ENCODE assay signal across 10 cellular contexts in genomic region chr9:106286249-106286648, GRCh38.
DNase-seq lines count a peak whose midpoint lies in the region; ATAC-seq and TF ChIP-seq lines count a peak whose summit lies in the region.
"Had no signal": no experiment of that assay in that cellular context is flagged by ENCODE, and none has a peak within 500 bp of the region (broad histone marks: within the 10 kb centered on the region; RNA-seq: fewer than 3 reads in every experiment).

No MANE protein-coding gene starts in this region.

- no peak overlapping the region for H3K27ac Mint-ChIP-seq in osteocyte (ENCODE audit: unreplicated experiment)
- H3K27ac Mint-ChIP-seq: stimulated activated naive CD8-positive, alpha-beta T cell treated with anti-CD3 and anti-CD28 coated beads, Interleukin-15, amount 100 ng/mL, for 72 hours had no signal

- DNase-seq in GM12865 (ENCODE audit: low read depth) (no peak), NCI-H1436 treated with DMSO at 0.1 percent for 48 hours (lab: John Stamatoyannopoulos, UW) (peak; percentile 29), choroid plexus epithelial cell (ENCODE audit: low read depth) (no peak), osteocyte (ENCODE audit: extremely low spot score, unreplicated experiment) (no peak), T-helper 9 cell (no peak), esophagus muscularis mucosa (ENCODE audit: extremely low spot score) (no peak)
- DNase-seq: dermis blood vessel endothelial cell; stimulated activated naive CD8-positive, alpha-beta T cell treated with anti-CD3 and anti-CD28 coated beads, Interleukin-15, amount 100 ng/mL, for 72 hours had no signal

- no peak for TF ChIP-seq POLR2A in esophagus muscularis mucosa (IDR thresholded peaks at IDR 0.05; ENCODE audit: low read depth)

- TF ChIP-seq EP300 in esophagus muscularis mucosa (IDR thresholded peaks at IDR 0.05): no peak

- H3K4me1 ChIP-seq in esophagus muscularis mucosa: peaks cover 5 to 17% (median 9%) of the 10 kb centered on the region in 4 donors

- H3K36me3 Mint-ChIP-seq in osteocyte (ENCODE audit: unreplicated experiment): no peaks in the 10 kb centered on the region

- intact Hi-C loops in esophagus muscularis mucosa (cut with DNase I): no loop called here

- H3K9me3 Mint-ChIP-seq in osteocyte (ENCODE audit: unreplicated experiment): no peaks in the 10 kb centered on the region

- H3K4me3 Mint-ChIP-seq in osteocyte (ENCODE audit: unreplicated experiment): no peak overlapping the region
- H3K4me3 Mint-ChIP-seq: stimulated activated naive CD8-positive, alpha-beta T cell treated with anti-CD3 and anti-CD28 coated beads, Interleukin-15, amount 100 ng/mL, for 72 hours had no signal

- H3K27ac ChIP-seq in esophagus muscularis mucosa (replicated peaks in 1 of 4): no peak overlapping the region

- H3K27me3 Mint-ChIP-seq in osteocyte (ENCODE audit: unreplicated experiment): peaks cover 12% of the 10 kb centered on the region
- H3K27me3 Mint-ChIP-seq: stimulated activated naive CD8-positive, alpha-beta T cell treated with anti-CD3 and anti-CD28 coated beads, Interleukin-15, amount 100 ng/mL, for 72 hours had no signal

- no peaks in the 10 kb centered on the region for H3K36me3 ChIP-seq in esophagus muscularis mucosa

- peaks cover 10% of the 10 kb centered on the region for H3K4me1 Mint-ChIP-seq in osteocyte (ENCODE audit: unreplicated experiment)
- H3K4me1 Mint-ChIP-seq: stimulated activated naive CD8-positive, alpha-beta T cell treated with anti-CD3 and anti-CD28 coated beads, Interleukin-15, amount 100 ng/mL, for 72 hours had no signal

- H3K4me3 ChIP-seq in GM12865 (ENCODE audit: low read depth, low read length) (no peak overlapping the region), choroid plexus epithelial cell (ENCODE audit: low read depth, low read length) (no peak overlapping the region), esophagus muscularis mucosa (no peak overlapping the region)

- TF ChIP-seq CTCF in GM12865 (IDR thresholded peaks at IDR 0.05; ENCODE audit: insufficient read depth, low read depth, low read length, missing control alignments) (peak; percentile 10), choroid plexus epithelial cell (conservative IDR thresholded peaks at IDR 0.05; ENCODE audit: low read depth, low read length) (peak; percentile 16), osteocyte (IDR thresholded peaks at IDR 0.05) (peak; percentile 36), esophagus muscularis mucosa (IDR thresholded peaks at IDR 0.05) (peak in 1 of 3 experiments; percentile 3)

- no peaks in the 10 kb centered on the region for H3K9me3 ChIP-seq in esophagus muscularis mucosa

- H3K27me3 ChIP-seq in esophagus muscularis mucosa: no peaks in the 10 kb centered on the region

- no peak for ATAC-seq in HG03521 (IDR thresholded peaks at IDR 0.05; ENCODE audit: unreplicated experiment)
- no peak for ATAC-seq in GM19324 (IDR thresholded peaks at IDR 0.05; ENCODE audit: low FRiP score, unreplicated experiment)
- ATAC-seq: stimulated activated naive CD8-positive, alpha-beta T cell treated with anti-CD3 and anti-CD28 coated beads, Interleukin-15, amount 100 ng/mL, for 72 hours had no signal
